Comparison of ENCODE assay signal across 8 cellular contexts in the genomic region with DNA sequence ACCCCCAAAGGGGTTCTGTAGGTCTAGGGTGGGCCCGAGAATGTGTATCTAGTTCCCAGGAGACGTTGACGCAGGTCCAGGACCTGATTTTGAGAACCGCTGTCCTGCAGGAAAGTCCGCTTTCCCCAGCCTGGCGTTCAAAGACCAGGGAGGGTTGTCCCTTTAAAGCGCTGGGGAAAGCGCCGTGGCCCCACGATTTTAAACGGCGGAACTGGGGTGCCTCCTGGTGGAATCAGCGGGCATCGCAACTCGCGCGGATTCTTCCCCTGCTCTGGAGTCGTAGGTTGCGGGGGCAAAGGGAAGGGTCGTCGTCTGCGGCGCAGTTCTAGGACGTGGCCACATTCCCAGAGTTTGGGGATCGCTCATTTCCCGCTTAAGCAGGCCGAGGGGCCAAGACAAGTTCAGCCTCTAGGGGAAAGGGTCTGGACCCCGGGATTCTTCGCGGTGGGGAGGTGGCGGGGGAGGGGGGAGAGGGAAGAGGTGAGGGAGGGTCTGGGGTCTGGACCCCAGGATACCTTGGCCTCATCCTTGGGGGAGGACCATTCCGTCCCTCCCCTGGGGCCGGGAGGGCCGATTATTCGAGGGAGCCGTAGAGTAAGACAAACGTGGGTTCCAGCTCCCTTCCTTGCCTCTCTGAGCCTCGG. TPM values are rescaled to one million over a fixed set of nuclear protein-coding genes. Genes with fewer than 3 reads are reported as not detected.
DNase-seq lines count a peak whose midpoint lies in the region; ATAC-seq lines count a peak whose summit lies in the region.

No MANE protein-coding gene starts in this region.

- H3K4me1 ChIP-seq in endocrine pancreas (ENCODE audit: control insufficient read depth, insufficient read depth, low read length) (no peaks in the 10 kb centered on the region), mesodermal cell (ENCODE audit: control insufficient read depth, insufficient read depth, low read length, poor library complexity, severe bottlenecking) (peaks cover 4% of the 10 kb centered on the region)

- H3K9me3 ChIP-seq in endocrine pancreas (ENCODE audit: control insufficient read depth, low read length) (no peaks in the 10 kb centered on the region), mesodermal cell (ENCODE audit: control insufficient read depth, low read length) (no peaks in the 10 kb centered on the region)

- peak overlapping the region; percentile 50 for H3K9ac ChIP-seq in endocrine pancreas (ENCODE audit: control insufficient read depth, insufficient read depth, low read length)

- DNase-seq in AG08395 (ENCODE audit: low spot score) (peak; percentile 87), GOT3 (lab: John Stamatoyannopoulos, UW) (peak; percentile 37), NCI-H69 (lab: John Stamatoyannopoulos, UW) (peak; percentile 66)
- DNase-seq in activated CD8-positive, alpha-beta memory T cell treated with anti-CD3 and anti-CD28 coated beads for 1 hour (ENCODE audit: extremely low read depth in 1 of 2, low read depth in 1 of 2): peak; percentile 46 to 70
- DNase-seq in stimulated activated CD8-positive, alpha-beta memory T cell treated with anti-CD3 and anti-CD28 coated beads, Interleukin-15, amount 100 ng/mL, for 4 hours (ENCODE audit: low read depth in 2 of 2): peak; percentile 39 to 43

- H3K27ac ChIP-seq in mesodermal cell (ENCODE audit: low read depth, low read length, severe bottlenecking): no peak overlapping the region

- H3K27me3 ChIP-seq in endocrine pancreas (ENCODE audit: control insufficient read depth, insufficient read depth, low read length): no peaks in the 10 kb centered on the region

- ATAC-seq in HG02571 (IDR thresholded peaks at IDR 0.05; ENCODE audit: unreplicated experiment): no peak

- H3K4me3 ChIP-seq in endocrine pancreas (ENCODE audit: control insufficient read depth, insufficient read depth, low read length): no peak overlapping the region
- H3K4me3 ChIP-seq in mesodermal cell (ENCODE audit: extremely low read depth, insufficient read depth, low read length, poor library complexity, severe bottlenecking): peak overlapping the region; percentile 18

- H3K36me3 ChIP-seq in endocrine pancreas (ENCODE audit: control insufficient read depth, insufficient read depth, low read length) (no peaks in the 10 kb centered on the region), mesodermal cell (ENCODE audit: control insufficient read depth, insufficient read depth, low read length) (no peaks in the 10 kb centered on the region)

- WGBS in mesodermal cell (ENCODE audit: insufficient coverage in 2 of 2), 2 experiments: 10 to 11% methylated on average over 30 of the region's 38 CpGs

RNA-seq across cellular contexts. Expression of gene PNMA8B, which starts 7.7 kb away (rescaled TPM):
- 1.7 TPM for polyA plus RNA-seq in mesodermal cell (2013, experiment 1 of 2)
- polyA plus RNA-seq in mesodermal cell (2013, experiment 2 of 2): 1.5 TPM

RNA-seq across cellular contexts. Expression of gene PNMA8A, which starts 16.6 kb away (rescaled TPM):
- 21.3 TPM for polyA plus RNA-seq in mesodermal cell (2013, experiment 1 of 2)
- polyA plus RNA-seq in mesodermal cell (2013, experiment 2 of 2): 20.6 TPM

RNA-seq across cellular contexts. Expression of gene PNMA8C, which starts 59.2 kb away (rescaled TPM):
- polyA plus RNA-seq in mesodermal cell (2013, experiment 1 of 2): 0.74 TPM
- polyA plus RNA-seq in mesodermal cell (2013, experiment 2 of 2): 0.61 TPM

Comparison
In these comparisons a context has a peak if more than half of its experiments do, and no peak if none do; other contexts are left out.
1. DNase-seq: peak in every context shown above with its lines; median percentile 87 in AG08395; 66 in NCI-H69; 58 in activated CD8-positive, alpha-beta memory T cell treated with anti-CD3 and anti-CD28 coated beads for 1 hour; 41 in stimulated activated CD8-positive, alpha-beta memory T cell treated with anti-CD3 and anti-CD28 coated beads, Interleukin-15, amount 100 ng/mL, for 4 hours; 37 in GOT3.